Comparison of ENCODE assay signal across 3 cellular contexts in the genomic region with DNA sequence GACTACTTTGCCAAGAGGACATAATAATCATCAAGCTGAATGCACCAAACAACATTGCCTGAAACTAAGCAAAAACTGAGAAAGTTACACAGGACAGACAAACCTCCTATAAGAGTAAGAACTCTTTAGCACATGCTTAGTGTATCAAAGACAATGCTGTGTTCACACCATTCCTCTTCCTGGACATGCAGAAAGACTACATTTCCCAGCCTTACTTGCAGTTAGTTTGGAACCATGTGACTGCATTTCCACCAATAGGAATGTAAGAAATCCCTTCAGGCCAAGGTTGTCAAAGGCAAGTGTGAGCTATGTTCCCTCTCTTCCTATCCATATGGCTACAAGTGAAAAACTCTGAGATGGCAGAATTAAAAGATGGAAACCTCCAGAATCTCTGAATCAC.
TF ChIP-seq lines count a peak whose summit lies in the region.

No MANE protein-coding gene starts in this region.

TF ChIP-seq in HCT116, 20 proteins besides CTCF, POLR2A, EP300 and RAD21:
- TF ChIP-seq ELF1 (IDR thresholded peaks at IDR 0.05; ENCODE audit: borderline replicate concordance, low read depth) = peak; percentile 22; the same call in 1 of the 2 replicates
TF ChIP-seq in HCT116: peak in this region for 1; not testable (repeated sequence) for 19.

TF ChIP-seq in K562, 482 proteins besides CTCF, POLR2A, EP300 and RAD21:
- TF ChIP-seq HCFC1 (IDR thresholded peaks at IDR 0.05; ENCODE audit: low read depth, low read length) (peak; percentile 60; the same call in 1 of the 2 replicates), ELF1 (tag; IDR thresholded peaks at IDR 0.05) (0 out of 2 replicates have a peak, but pooled peaks have one; percentile 38), RAD51 (IDR thresholded peaks at IDR 0.05; ENCODE audit: borderline replicate concordance, low read depth) (peak; percentile 57; the same call in 1 of the 2 replicates), L3MBTL2 (IDR thresholded peaks at IDR 0.05) (peak; percentile 57), SIX5 (IDR thresholded peaks at IDR 0.05; ENCODE audit: borderline replicate concordance in 1 of 2, insufficient read depth in 1 of 2, low read depth in 1 of 2, low read length in 2 of 2) (0 out of 4 replicates have a peak, but pooled peaks of 1 of the 2 experiments have one; percentile 27)
- TF ChIP-seq, protein P1, sequence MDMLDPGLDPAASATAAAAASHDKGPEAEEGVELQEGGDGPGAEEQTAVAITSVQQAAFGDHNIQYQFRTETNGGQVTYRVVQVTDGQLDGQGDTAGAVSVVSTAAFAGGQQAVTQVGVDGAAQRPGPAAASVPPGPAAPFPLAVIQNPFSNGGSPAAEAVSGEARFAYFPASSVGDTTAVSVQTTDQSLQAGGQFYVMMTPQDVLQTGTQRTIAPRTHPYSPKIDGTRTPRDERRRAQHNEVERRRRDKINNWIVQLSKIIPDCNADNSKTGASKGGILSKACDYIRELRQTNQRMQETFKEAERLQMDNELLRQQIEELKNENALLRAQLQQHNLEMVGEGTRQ (CRISPR knock-in tag; IDR thresholded peaks at IDR 0.05) = peak; percentile 70
- TF ChIP-seq, protein P2, sequence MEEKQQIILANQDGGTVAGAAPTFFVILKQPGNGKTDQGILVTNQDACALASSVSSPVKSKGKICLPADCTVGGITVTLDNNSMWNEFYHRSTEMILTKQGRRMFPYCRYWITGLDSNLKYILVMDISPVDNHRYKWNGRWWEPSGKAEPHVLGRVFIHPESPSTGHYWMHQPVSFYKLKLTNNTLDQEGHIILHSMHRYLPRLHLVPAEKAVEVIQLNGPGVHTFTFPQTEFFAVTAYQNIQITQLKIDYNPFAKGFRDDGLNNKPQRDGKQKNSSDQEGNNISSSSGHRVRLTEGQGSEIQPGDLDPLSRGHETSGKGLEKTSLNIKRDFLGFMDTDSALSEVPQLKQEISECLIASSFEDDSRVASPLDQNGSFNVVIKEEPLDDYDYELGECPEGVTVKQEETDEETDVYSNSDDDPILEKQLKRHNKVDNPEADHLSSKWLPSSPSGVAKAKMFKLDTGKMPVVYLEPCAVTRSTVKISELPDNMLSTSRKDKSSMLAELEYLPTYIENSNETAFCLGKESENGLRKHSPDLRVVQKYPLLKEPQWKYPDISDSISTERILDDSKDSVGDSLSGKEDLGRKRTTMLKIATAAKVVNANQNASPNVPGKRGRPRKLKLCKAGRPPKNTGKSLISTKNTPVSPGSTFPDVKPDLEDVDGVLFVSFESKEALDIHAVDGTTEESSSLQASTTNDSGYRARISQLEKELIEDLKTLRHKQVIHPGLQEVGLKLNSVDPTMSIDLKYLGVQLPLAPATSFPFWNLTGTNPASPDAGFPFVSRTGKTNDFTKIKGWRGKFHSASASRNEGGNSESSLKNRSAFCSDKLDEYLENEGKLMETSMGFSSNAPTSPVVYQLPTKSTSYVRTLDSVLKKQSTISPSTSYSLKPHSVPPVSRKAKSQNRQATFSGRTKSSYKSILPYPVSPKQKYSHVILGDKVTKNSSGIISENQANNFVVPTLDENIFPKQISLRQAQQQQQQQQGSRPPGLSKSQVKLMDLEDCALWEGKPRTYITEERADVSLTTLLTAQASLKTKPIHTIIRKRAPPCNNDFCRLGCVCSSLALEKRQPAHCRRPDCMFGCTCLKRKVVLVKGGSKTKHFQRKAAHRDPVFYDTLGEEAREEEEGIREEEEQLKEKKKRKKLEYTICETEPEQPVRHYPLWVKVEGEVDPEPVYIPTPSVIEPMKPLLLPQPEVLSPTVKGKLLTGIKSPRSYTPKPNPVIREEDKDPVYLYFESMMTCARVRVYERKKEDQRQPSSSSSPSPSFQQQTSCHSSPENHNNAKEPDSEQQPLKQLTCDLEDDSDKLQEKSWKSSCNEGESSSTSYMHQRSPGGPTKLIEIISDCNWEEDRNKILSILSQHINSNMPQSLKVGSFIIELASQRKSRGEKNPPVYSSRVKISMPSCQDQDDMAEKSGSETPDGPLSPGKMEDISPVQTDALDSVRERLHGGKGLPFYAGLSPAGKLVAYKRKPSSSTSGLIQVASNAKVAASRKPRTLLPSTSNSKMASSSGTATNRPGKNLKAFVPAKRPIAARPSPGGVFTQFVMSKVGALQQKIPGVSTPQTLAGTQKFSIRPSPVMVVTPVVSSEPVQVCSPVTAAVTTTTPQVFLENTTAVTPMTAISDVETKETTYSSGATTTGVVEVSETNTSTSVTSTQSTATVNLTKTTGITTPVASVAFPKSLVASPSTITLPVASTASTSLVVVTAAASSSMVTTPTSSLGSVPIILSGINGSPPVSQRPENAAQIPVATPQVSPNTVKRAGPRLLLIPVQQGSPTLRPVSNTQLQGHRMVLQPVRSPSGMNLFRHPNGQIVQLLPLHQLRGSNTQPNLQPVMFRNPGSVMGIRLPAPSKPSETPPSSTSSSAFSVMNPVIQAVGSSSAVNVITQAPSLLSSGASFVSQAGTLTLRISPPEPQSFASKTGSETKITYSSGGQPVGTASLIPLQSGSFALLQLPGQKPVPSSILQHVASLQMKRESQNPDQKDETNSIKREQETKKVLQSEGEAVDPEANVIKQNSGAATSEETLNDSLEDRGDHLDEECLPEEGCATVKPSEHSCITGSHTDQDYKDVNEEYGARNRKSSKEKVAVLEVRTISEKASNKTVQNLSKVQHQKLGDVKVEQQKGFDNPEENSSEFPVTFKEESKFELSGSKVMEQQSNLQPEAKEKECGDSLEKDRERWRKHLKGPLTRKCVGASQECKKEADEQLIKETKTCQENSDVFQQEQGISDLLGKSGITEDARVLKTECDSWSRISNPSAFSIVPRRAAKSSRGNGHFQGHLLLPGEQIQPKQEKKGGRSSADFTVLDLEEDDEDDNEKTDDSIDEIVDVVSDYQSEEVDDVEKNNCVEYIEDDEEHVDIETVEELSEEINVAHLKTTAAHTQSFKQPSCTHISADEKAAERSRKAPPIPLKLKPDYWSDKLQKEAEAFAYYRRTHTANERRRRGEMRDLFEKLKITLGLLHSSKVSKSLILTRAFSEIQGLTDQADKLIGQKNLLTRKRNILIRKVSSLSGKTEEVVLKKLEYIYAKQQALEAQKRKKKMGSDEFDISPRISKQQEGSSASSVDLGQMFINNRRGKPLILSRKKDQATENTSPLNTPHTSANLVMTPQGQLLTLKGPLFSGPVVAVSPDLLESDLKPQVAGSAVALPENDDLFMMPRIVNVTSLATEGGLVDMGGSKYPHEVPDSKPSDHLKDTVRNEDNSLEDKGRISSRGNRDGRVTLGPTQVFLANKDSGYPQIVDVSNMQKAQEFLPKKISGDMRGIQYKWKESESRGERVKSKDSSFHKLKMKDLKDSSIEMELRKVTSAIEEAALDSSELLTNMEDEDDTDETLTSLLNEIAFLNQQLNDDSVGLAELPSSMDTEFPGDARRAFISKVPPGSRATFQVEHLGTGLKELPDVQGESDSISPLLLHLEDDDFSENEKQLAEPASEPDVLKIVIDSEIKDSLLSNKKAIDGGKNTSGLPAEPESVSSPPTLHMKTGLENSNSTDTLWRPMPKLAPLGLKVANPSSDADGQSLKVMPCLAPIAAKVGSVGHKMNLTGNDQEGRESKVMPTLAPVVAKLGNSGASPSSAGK (IDR thresholded peaks at IDR 0.05) = peak; percentile 38; the same call in 1 of the 2 replicates

TF ChIP-seq in H1, 55 proteins besides CTCF, POLR2A, EP300 and RAD21:
- TF ChIP-seq SIX5 (IDR thresholded peaks at IDR 0.05; ENCODE audit: low read depth, low read length) = peak; percentile 16; the same call in 1 of the 2 replicates
